Comparison of ENCODE assay signal across 8 cellular contexts in the genomic region with DNA sequence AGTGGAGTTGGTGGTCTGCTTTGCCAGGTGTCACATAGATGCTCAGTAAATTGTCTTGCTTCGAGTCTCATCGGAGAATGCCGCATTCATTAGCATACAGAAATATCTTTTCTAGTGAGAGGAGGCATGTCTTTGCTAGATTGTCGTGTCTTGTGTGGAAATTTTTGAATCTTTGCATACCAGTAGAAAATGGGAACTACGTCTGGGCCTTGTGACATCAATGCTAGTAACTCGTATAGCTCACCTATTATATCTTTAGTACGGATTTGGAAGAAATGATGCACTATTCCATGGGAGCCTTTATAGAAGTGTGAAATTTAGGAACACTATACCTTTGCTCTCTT. TPM values are rescaled to one million over a fixed set of nuclear protein-coding genes. Genes with fewer than 3 reads are reported as not detected.
A peak's percentile ranks its signal among the peaks of the same experiment; 100 is the strongest.
DNase-seq lines count a peak whose midpoint lies in the region; ATAC-seq and TF ChIP-seq lines count a peak whose summit lies in the region.

No MANE protein-coding gene starts in this region.

- H3K27me3 ChIP-seq in DOHH2 (ENCODE audit: control insufficient read depth, low read length) (no peaks in the 10 kb centered on the region), KMS-11 (ENCODE audit: insufficient read depth, low read depth) (no peaks in the 10 kb centered on the region)

- no peak for TF ChIP-seq POLR2A in lower leg skin (IDR thresholded peaks at IDR 0.05)

- H2AFZ ChIP-seq in KMS-11 (ENCODE audit: low read depth) = peak overlapping the region; percentile 93

- no peaks in the 10 kb centered on the region for H3F3A ChIP-seq in DOHH2 (ENCODE audit: control insufficient read depth, insufficient read depth)

- in situ Hi-C loops in astrocyte of the cerebellum (cut with HindIII; ENCODE audit: low sequenced_read_pairs) = no loop called here

- no peaks in the 10 kb centered on the region for H3K9me2 ChIP-seq in DOHH2 (replicated peaks; ENCODE audit: control insufficient read depth, low read length)

- H3K9me3 ChIP-seq in DOHH2 (ENCODE audit: control insufficient read depth, insufficient read depth, low read length) = no peaks in the 10 kb centered on the region

- intact Hi-C loops in lower leg skin (cut with DNase I; ENCODE audit: low total_unique reads) = no loop called here

- TF ChIP-seq CTCF in DOHH2 (IDR thresholded peaks at IDR 0.05; ENCODE audit: low read depth, low read length, poor library complexity, severe bottlenecking) (no peak), KMS-11 (conservative IDR thresholded peaks at IDR 0.05; ENCODE audit: low read depth, low read length) (0 out of 2 replicates have a peak, but pooled peaks have one; percentile 17), astrocyte of the cerebellum (IDR thresholded peaks at IDR 0.05; ENCODE audit: low read depth, low read length, missing control alignments) (no peak), lower leg skin (IDR thresholded peaks at IDR 0.05) (no peak)

- 0 out of 2 replicates have a peak, but pooled peaks cover 3% of the 10 kb centered on the region for H4K20me1 ChIP-seq in DOHH2 (ENCODE audit: control insufficient read depth, insufficient read depth, low read depth, low read length)
- 0 out of 2 replicates have a peak, but pooled peaks cover 5% of the 10 kb centered on the region for H4K20me1 ChIP-seq in KMS-11 (ENCODE audit: insufficient read depth)

- H3K27ac ChIP-seq in DOHH2 (ENCODE audit: low read depth, low read length) = peak overlapping the region; percentile 66
- peak overlapping the region; percentile 88 for H3K27ac ChIP-seq in KMS-11
- H3K27ac ChIP-seq in urinary bladder (ENCODE audit: low read depth) = no peak overlapping the region

- peaks cover 21% of the 10 kb centered on the region for H3K4me1 ChIP-seq in DOHH2 (ENCODE audit: control insufficient read depth, low read length)
- H3K4me1 ChIP-seq in KMS-11 (ENCODE audit: low read depth, poor library complexity, severe bottlenecking) = peaks cover 36% of the 10 kb centered on the region
- no peaks in the 10 kb centered on the region for H3K4me1 ChIP-seq in urinary bladder (ENCODE audit: insufficient read depth)

- H3K36me3 ChIP-seq in DOHH2 (ENCODE audit: control insufficient read depth, low read length) (peaks cover 44% of the 10 kb centered on the region), KMS-11 (ENCODE audit: insufficient read depth) (peaks cover 16% of the 10 kb centered on the region; the same call in 1 of the 2 replicates), urinary bladder (ENCODE audit: insufficient read depth) (peaks cover 1% of the 10 kb centered on the region)

- WGBS in lower leg skin, 2 donors = 0 to 3% methylated on average over 7 of the region's 7 CpGs
- WGBS in urinary bladder = 2% methylated on average over 7 of the region's 7 CpGs

- peaks cover 54% of the 10 kb centered on the region for H3K79me2 ChIP-seq in DOHH2 (ENCODE audit: control insufficient read depth, low read length)
- H3K79me2 ChIP-seq in KMS-11 (ENCODE audit: insufficient read depth, low read depth) = peaks cover 52% of the 10 kb centered on the region

- H3K4me3 ChIP-seq in DOHH2 (ENCODE audit: low read length) (peak overlapping the region; percentile 90), KMS-11 (IDR thresholded peaks at IDR 0.05; ENCODE audit: insufficient read depth, low read depth, low read length) (peak overlapping the region; percentile 98), astrocyte of the cerebellum (ENCODE audit: low read depth, low read length) (peak overlapping the region; percentile 94), lower leg skin (ENCODE audit: low read depth, poor library complexity, severe bottlenecking) (peak overlapping the region; percentile 89), urinary bladder (ENCODE audit: low read depth, low read length) (peak overlapping the region; percentile 84)

- DNase-seq in astrocyte of the cerebellum (ENCODE audit: low read depth) (no peak), lower leg skin (ENCODE audit: low spot score in 2 of 2) (no peak), NCI-H2196 (lab: John Stamatoyannopoulos, UW; ENCODE audit: unreplicated experiment) (no peak), SHP77 (lab: John Stamatoyannopoulos, UW) (no peak)

- peak; percentile 33 for ATAC-seq in GM21515 (IDR thresholded peaks at IDR 0.05; ENCODE audit: unreplicated experiment)

- H3K4me2 ChIP-seq in DOHH2 (ENCODE audit: low read length) (peak overlapping the region; percentile 75), KMS-11 (peak overlapping the region; percentile 90)

- H3K9ac ChIP-seq in KMS-11 = peak overlapping the region; percentile 95

RNA-seq across cellular contexts. Expression of a gene that starts 0.8 kb away (rescaled TPM):
- total RNA-seq in lower leg skin = 10 to 100 TPM; 23.4 to 27.1 (median 24.2) TPM
- total RNA-seq in urinary bladder = 58.2 TPM
- polyA plus RNA-seq in urinary bladder = 13.3 TPM
